1 cellular context compared by ENCODE assay signal in the genomic region with DNA sequence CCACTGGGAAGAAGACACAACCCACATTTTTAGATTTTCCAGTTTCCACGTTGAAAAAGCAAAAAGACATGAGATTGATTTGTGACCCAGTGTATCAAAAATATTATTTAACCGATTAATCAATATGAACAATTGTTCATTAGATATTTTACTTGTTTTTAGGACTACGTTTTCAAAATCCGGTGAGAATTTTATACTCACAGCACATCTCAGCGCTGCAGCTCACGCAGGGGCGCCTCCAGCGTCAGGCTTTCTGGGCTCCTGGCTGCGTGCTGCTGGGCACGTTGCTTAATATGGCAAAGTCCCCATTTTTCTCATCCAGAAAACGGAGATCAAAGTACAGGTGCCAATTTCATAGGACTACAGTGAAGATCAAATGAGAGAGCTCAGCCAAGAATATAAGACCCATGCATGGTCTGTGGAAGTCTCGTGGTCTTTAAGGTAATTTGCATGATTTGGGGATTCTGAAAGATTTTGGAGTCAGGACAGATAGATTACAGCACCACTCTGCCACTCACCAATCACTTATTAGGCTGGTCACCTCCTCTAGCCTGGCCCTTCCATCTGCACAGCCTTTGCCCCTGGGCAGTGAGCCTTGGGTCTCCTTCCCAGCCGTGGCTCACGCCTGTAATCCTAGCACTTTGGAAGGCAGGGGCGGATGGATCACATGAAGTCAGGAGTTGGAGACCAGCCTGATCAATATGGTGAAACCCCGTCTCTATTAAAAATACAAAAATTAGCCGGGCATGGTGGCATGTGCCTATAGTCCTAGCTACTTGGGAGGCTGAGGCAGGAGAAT.
A peak's percentile ranks its signal among the peaks of the same experiment; 100 is the strongest.
TF ChIP-seq lines count a peak whose summit lies in the region.

No MANE protein-coding gene starts in this region.

TF ChIP-seq in HepG2, 621 proteins besides CTCF, POLR2A, EP300 and RAD21 (continued from another document and continues in another):
- TF ChIP-seq, protein P1, sequence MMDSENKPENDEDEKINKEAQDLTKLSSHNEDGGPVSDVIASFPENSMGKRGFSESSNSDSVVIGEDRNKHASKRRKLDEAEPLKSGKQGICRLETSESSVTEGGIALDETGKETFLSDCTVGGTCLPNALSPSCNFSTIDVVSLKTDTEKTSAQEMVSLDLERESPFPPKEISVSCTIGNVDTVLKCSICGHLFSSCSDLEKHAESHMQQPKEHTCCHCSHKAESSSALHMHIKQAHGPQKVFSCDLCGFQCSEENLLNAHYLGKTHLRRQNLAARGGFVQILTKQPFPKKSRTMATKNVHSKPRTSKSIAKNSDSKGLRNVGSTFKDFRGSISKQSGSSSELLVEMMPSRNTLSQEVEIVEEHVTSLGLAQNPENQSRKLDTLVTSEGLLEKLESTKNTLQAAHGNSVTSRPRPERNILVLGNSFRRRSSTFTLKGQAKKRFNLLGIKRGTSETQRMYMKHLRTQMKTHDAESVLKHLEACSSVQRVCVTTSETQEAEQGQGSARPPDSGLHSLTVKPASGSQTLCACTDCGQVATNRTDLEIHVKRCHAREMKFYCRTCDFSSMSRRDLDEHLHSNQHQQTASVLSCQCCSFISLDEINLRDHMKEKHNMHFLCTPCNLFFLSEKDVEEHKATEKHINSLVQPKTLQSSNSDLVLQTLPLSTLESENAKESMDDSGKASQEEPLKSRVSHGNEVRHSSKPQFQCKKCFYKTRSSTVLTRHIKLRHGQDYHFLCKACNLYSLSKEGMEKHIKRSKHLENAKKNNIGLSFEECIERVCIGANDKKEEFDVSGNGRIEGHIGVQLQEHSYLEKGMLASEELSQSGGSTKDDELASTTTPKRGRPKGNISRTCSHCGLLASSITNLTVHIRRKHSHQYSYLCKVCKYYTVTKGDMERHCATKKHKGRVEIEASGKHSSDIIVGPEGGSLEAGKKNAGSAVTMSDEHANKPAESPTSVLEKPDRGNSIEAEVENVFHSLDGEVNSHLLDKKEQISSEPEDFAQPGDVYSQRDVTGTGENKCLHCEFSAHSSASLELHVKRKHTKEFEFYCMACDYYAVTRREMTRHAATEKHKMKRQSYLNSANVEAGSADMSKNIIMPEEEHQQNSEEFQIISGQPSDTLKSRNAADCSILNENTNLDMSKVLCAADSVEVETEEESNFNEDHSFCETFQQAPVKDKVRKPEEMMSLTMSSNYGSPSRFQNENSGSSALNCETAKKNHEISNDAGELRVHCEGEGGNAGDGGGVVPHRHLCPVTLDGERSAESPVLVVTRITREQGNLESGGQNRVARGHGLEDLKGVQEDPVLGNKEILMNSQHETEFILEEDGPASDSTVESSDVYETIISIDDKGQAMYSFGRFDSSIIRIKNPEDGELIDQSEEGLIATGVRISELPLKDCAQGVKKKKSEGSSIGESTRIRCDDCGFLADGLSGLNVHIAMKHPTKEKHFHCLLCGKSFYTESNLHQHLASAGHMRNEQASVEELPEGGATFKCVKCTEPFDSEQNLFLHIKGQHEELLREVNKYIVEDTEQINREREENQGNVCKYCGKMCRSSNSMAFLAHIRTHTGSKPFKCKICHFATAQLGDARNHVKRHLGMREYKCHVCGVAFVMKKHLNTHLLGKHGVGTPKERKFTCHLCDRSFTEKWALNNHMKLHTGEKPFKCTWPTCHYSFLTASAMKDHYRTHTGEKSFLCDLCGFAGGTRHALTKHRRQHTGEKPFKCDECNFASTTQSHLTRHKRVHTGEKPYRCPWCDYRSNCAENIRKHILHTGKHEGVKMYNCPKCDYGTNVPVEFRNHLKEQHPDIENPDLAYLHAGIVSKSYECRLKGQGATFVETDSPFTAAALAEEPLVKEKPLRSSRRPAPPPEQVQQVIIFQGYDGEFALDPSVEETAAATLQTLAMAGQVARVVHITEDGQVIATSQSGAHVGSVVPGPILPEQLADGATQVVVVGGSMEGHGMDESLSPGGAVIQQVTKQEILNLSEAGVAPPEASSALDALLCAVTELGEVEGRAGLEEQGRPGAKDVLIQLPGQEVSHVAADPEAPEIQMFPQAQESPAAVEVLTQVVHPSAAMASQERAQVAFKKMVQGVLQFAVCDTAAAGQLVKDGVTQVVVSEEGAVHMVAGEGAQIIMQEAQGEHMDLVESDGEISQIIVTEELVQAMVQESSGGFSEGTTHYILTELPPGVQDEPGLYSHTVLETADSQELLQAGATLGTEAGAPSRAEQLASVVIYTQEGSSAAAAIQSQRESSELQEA (CRISPR knock-in tag; IDR thresholded peaks at IDR 0.05; ENCODE audit: not compliant biosample characterization) = no peak
- TF ChIP-seq ZNF501 (CRISPR knock-in tag; IDR thresholded peaks at IDR 0.05) (peak; percentile 79), ZSCAN29 (CRISPR knock-in tag; conservative IDR thresholded peaks at IDR 0.05) (no peak), ZNF660 (CRISPR knock-in tag; IDR thresholded peaks at IDR 0.05; ENCODE audit: borderline replicate concordance, low read depth) (no peak), ZNF558 (CRISPR knock-in tag; IDR thresholded peaks at IDR 0.05; ENCODE audit: borderline replicate concordance) (0 out of 2 replicates have a peak, but pooled peaks have one; percentile 16), MEIS1 (CRISPR knock-in tag; IDR thresholded peaks at IDR 0.05; ENCODE audit: borderline replicate concordance) (no peak), ZNF546 (CRISPR knock-in tag; conservative IDR thresholded peaks at IDR 0.05) (no peak; the same call in 1 of the 2 replicates), ZNF652 (CRISPR knock-in tag; IDR thresholded peaks at IDR 0.05; ENCODE audit: borderline replicate concordance, low read depth) (no peak), EZH2 (conservative IDR thresholded peaks at IDR 0.05; ENCODE audit: low read depth, low read length) (no peak), ZNF883 (CRISPR knock-in tag; IDR thresholded peaks at IDR 0.05; ENCODE audit: not compliant biosample characterization) (no peak), NBN (conservative IDR thresholded peaks at IDR 0.05) (no peak), ZNF839 (CRISPR knock-in tag; IDR thresholded peaks at IDR 0.05; ENCODE audit: borderline replicate concordance) (no peak), FIP1L1 (IDR thresholded peaks at IDR 0.05; ENCODE audit: borderline replicate concordance, insufficient read depth, low read depth, low read length) (no peak), GATA4 (IDR thresholded peaks at IDR 0.05; ENCODE audit: borderline replicate concordance, low read depth) (peak; percentile 29; the same call in 1 of the 2 replicates), ZBTB38 (CRISPR knock-in tag; IDR thresholded peaks at IDR 0.05) (no peak; the same call in 1 of the 2 replicates), ZNF766 (CRISPR knock-in tag; IDR thresholded peaks at IDR 0.05; ENCODE audit: borderline replicate concordance) (no peak)
- TF ChIP-seq, protein P2, sequence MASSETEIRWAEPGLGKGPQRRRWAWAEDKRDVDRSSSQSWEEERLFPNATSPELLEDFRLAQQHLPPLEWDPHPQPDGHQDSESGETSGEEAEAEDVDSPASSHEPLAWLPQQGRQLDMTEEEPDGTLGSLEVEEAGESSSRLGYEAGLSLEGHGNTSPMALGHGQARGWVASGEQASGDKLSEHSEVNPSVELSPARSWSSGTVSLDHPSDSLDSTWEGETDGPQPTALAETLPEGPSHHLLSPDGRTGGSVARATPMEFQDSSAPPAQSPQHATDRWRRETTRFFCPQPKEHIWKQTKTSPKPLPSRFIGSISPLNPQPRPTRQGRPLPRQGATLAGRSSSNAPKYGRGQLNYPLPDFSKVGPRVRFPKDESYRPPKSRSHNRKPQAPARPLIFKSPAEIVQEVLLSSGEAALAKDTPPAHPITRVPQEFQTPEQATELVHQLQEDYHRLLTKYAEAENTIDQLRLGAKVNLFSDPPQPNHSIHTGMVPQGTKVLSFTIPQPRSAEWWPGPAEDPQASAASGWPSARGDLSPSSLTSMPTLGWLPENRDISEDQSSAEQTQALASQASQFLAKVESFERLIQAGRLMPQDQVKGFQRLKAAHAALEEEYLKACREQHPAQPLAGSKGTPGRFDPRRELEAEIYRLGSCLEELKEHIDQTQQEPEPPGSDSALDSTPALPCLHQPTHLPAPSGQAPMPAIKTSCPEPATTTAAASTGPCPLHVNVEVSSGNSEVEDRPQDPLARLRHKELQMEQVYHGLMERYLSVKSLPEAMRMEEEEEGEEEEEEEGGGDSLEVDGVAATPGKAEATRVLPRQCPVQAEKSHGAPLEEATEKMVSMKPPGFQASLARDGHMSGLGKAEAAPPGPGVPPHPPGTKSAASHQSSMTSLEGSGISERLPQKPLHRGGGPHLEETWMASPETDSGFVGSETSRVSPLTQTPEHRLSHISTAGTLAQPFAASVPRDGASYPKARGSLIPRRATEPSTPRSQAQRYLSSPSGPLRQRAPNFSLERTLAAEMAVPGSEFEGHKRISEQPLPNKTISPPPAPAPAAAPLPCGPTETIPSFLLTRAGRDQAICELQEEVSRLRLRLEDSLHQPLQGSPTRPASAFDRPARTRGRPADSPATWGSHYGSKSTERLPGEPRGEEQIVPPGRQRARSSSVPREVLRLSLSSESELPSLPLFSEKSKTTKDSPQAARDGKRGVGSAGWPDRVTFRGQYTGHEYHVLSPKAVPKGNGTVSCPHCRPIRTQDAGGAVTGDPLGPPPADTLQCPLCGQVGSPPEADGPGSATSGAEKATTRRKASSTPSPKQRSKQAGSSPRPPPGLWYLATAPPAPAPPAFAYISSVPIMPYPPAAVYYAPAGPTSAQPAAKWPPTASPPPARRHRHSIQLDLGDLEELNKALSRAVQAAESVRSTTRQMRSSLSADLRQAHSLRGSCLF (CRISPR knock-in tag; IDR thresholded peaks at IDR 0.05; ENCODE audit: borderline replicate concordance) = no peak
- TF ChIP-seq, protein P3, sequence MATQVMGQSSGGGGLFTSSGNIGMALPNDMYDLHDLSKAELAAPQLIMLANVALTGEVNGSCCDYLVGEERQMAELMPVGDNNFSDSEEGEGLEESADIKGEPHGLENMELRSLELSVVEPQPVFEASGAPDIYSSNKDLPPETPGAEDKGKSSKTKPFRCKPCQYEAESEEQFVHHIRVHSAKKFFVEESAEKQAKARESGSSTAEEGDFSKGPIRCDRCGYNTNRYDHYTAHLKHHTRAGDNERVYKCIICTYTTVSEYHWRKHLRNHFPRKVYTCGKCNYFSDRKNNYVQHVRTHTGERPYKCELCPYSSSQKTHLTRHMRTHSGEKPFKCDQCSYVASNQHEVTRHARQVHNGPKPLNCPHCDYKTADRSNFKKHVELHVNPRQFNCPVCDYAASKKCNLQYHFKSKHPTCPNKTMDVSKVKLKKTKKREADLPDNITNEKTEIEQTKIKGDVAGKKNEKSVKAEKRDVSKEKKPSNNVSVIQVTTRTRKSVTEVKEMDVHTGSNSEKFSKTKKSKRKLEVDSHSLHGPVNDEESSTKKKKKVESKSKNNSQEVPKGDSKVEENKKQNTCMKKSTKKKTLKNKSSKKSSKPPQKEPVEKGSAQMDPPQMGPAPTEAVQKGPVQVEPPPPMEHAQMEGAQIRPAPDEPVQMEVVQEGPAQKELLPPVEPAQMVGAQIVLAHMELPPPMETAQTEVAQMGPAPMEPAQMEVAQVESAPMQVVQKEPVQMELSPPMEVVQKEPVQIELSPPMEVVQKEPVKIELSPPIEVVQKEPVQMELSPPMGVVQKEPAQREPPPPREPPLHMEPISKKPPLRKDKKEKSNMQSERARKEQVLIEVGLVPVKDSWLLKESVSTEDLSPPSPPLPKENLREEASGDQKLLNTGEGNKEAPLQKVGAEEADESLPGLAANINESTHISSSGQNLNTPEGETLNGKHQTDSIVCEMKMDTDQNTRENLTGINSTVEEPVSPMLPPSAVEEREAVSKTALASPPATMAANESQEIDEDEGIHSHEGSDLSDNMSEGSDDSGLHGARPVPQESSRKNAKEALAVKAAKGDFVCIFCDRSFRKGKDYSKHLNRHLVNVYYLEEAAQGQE (IDR thresholded peaks at IDR 0.05; ENCODE audit: borderline replicate concordance in 1 of 2, low read depth in 1 of 2, low read length in 2 of 2) = peak in 1 of 2 experiments; percentile 22; a peak in 1 of 4 replicates
- TF ChIP-seq, protein P4, sequence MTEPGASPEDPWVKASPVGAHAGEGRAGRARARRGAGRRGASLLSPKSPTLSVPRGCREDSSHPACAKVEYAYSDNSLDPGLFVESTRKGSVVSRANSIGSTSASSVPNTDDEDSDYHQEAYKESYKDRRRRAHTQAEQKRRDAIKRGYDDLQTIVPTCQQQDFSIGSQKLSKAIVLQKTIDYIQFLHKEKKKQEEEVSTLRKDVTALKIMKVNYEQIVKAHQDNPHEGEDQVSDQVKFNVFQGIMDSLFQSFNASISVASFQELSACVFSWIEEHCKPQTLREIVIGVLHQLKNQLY (CRISPR knock-in tag; IDR thresholded peaks at IDR 0.05) = no peak
- TF ChIP-seq, protein P5, sequence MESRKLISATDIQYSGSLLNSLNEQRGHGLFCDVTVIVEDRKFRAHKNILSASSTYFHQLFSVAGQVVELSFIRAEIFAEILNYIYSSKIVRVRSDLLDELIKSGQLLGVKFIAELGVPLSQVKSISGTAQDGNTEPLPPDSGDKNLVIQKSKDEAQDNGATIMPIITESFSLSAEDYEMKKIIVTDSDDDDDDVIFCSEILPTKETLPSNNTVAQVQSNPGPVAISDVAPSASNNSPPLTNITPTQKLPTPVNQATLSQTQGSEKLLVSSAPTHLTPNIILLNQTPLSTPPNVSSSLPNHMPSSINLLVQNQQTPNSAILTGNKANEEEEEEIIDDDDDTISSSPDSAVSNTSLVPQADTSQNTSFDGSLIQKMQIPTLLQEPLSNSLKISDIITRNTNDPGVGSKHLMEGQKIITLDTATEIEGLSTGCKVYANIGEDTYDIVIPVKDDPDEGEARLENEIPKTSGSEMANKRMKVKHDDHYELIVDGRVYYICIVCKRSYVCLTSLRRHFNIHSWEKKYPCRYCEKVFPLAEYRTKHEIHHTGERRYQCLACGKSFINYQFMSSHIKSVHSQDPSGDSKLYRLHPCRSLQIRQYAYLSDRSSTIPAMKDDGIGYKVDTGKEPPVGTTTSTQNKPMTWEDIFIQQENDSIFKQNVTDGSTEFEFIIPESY (CRISPR knock-in tag; IDR thresholded peaks at IDR 0.05) = no peak; the same call in 1 of the 2 replicates
- TF ChIP-seq, protein P6, sequence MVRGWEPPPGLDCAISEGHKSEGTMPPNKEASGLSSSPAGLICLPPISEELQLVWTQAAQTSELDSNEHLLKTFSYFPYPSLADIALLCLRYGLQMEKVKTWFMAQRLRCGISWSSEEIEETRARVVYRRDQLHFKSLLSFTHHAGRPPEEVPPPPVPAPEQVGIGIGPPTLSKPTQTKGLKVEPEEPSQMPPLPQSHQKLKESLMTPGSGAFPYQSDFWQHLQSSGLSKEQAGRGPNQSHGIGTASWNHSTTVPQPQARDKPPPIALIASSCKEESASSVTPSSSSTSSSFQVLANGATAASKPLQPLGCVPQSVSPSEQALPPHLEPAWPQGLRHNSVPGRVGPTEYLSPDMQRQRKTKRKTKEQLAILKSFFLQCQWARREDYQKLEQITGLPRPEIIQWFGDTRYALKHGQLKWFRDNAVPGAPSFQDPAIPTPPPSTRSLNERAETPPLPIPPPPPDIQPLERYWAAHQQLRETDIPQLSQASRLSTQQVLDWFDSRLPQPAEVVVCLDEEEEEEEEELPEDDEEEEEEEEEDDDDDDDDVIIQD (CRISPR knock-in tag; IDR thresholded peaks at IDR 0.05; ENCODE audit: low read depth) = no peak
- TF ChIP-seq, protein P7, sequence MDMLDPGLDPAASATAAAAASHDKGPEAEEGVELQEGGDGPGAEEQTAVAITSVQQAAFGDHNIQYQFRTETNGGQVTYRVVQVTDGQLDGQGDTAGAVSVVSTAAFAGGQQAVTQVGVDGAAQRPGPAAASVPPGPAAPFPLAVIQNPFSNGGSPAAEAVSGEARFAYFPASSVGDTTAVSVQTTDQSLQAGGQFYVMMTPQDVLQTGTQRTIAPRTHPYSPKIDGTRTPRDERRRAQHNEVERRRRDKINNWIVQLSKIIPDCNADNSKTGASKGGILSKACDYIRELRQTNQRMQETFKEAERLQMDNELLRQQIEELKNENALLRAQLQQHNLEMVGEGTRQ (IDR thresholded peaks at IDR 0.05; ENCODE audit: low read depth, low read length) = no peak
- TF ChIP-seq, protein P7 (CRISPR knock-in tag; IDR thresholded peaks at IDR 0.05; ENCODE audit: borderline replicate concordance) = peak; percentile 37; the same call in 1 of the 2 replicates
